ENCODE assay signal across 28 cellular contexts in genomic region chr11:34464591-34465036, GRCh38. TPM values are rescaled to one million over a fixed set of nuclear protein-coding genes. Genes with fewer than 3 reads are reported as not detected.
DNase-seq lines count a peak whose midpoint lies in the region; ATAC-seq and TF ChIP-seq lines count a peak whose summit lies in the region.
"Had no signal": no experiment of that assay in that cellular context is flagged by ENCODE, and none has a peak within 500 bp of the region (broad histone marks: within the 10 kb centered on the region; RNA-seq: fewer than 3 reads in every experiment).

No MANE protein-coding gene starts in this region.

- intact Hi-C loops in CD14-positive monocyte (cut with micrococcal nuclease): loop anchor here (5.0 to 10.0 kb wide), 3 partner anchors 107 to 292 kb away; partner anchors contain the start of gene ABTB2 (in 1 of the 2)
- intact Hi-C loops in Calu3 (cut with micrococcal nuclease; ENCODE audit: unreplicated experiment): no loop called here

- CTCF ChIA-PET in Calu3 (lab: Charles Lee): interaction anchor here (0.6 to 1.4 kb wide), 2 partner anchors 98 to 104 kb away, joined by 3 to 5 read pairs; no protein-coding TSS in a partner anchor

- no TSS peak for BruUV-seq in Calu3 (replicated peaks; lab: Mats Ljungman, UMichigan)

- no peak for ATAC-seq in GM19463 (IDR thresholded peaks at IDR 0.05; ENCODE audit: unreplicated experiment)
- ATAC-seq: activated CD4-positive, alpha-beta T cell treated with anti-CD3 and anti-CD28 coated beads for 36 hours had no signal

- TF ChIP-seq CTCF in CD14-positive monocyte (IDR thresholded peaks at IDR 0.05): no peak
- no peak for TF ChIP-seq CTCF in Calu3 (IDR thresholded peaks at IDR 0.05; ENCODE audit: unreplicated experiment)

- H3K27me3 Mint-ChIP-seq in CD14-positive monocyte (ENCODE audit: low read depth in 3 of 3) (no peaks in the 10 kb centered on the region), Calu3 (ENCODE audit: unreplicated experiment) (no peaks in the 10 kb centered on the region)
- H3K27me3 Mint-ChIP-seq: activated CD4-positive, alpha-beta T cell treated with anti-CD3 and anti-CD28 coated beads for 36 hours; central memory CD8-positive, alpha-beta T cell; naive B cell had no signal

- H3K36me3 Mint-ChIP-seq in CD14-positive monocyte (peaks cover 80 to 92% of the 10 kb centered on the region in 2 donors), Calu3 (ENCODE audit: insufficient read depth, unreplicated experiment) (peaks cover 15% of the 10 kb centered on the region)

- no peak overlapping the region for H3K4me3 ChIP-seq in Jurkat, Clone E6-1 (ENCODE audit: low read length)
- H3K4me3 ChIP-seq: esophagus muscularis mucosa, uterus had no signal

- H3K4me3 Mint-ChIP-seq in CD14-positive monocyte: no peak overlapping the region
- H3K4me3 Mint-ChIP-seq in Calu3 (ENCODE audit: low read depth, unreplicated experiment): no peak overlapping the region
- H3K4me3 Mint-ChIP-seq: activated CD4-positive, alpha-beta T cell treated with anti-CD3 and anti-CD28 coated beads for 36 hours; central memory CD8-positive, alpha-beta T cell; HFFc6; immature natural killer cell; naive B cell had no signal

- H3K27ac Mint-ChIP-seq in CD14-positive monocyte (peak overlapping the region in 6 of 7 donors; percentile 47 to 86 (median 59)), Calu3 (ENCODE audit: unreplicated experiment) (no peak overlapping the region)
- H3K27ac Mint-ChIP-seq: activated CD4-positive, alpha-beta T cell treated with anti-CD3 and anti-CD28 coated beads for 36 hours; HFFc6; immature natural killer cell had no signal

- H3K9me3 Mint-ChIP-seq in CD14-positive monocyte: peaks cover 3 to 12% (median 11%) of the 10 kb centered on the region in 7 donors
- peaks cover 4% of the 10 kb centered on the region for H3K9me3 Mint-ChIP-seq in Calu3 (ENCODE audit: low read depth, unreplicated experiment)

- peaks cover 7% of the 10 kb centered on the region for H3K4me1 Mint-ChIP-seq in CD14-positive monocyte
- peaks cover 18% of the 10 kb centered on the region for H3K4me1 Mint-ChIP-seq in Calu3 (ENCODE audit: low read depth, unreplicated experiment)
- H3K4me1 Mint-ChIP-seq: central memory CD8-positive, alpha-beta T cell; immature natural killer cell; naive B cell had no signal

- no peak for DNase-seq in CD14-positive monocyte (ENCODE audit: low spot score)
- peak; percentile 39 for DNase-seq in Jurkat, Clone E6-1 (ENCODE audit: low read depth, low spot score)
- DNase-seq in SIG-M5 treated with dmso at 0.1 percent for 504 hours (lab: John Stamatoyannopoulos, UW; ENCODE audit: unreplicated experiment): peak; percentile 39
- DNase-seq in inferior parietal cortex (ENCODE audit: extremely low spot score): peak; percentile 25
- no peak for DNase-seq in Calu3
- no peak for DNase-seq in dedifferentiated amniotic fluid mesenchymal stem cell (ENCODE audit: extremely low spot score)
- DNase-seq in activated CD8-positive, alpha-beta memory T cell treated with anti-CD3 and anti-CD28 coated beads for 24 hours: no peak
- DNase-seq: activated CD4-positive, alpha-beta T cell treated with anti-CD3 and anti-CD28 coated beads for 36 hours; activated effector memory CD4-positive, alpha-beta T cell treated with anti-CD3 and anti-CD28 coated beads, Interleukin-2, amount 50 U/mL, for 16 hours; Caco-2; effector CD4-positive, alpha-beta T cell; HFFc6; immature natural killer cell; mammary epithelial cell; naive B cell; NCI-H187; NK-92 treated with Interleukin-12 subunit alpha and Interleukin-12 subunit beta, amount 100 ng/mL, for 24 hours; SHP77 treated with DMSO at 0.1 percent for 48 hours; stimulated activated CD4-positive, alpha-beta T cell treated with anti-CD3 and anti-CD28 coated beads, Interleukin-4, amount 100 ng/mL, for 1 hour; T-helper 9 cell; uterus had no signal

RNA-seq across cellular contexts. Expression of gene CAT, which starts 25.9 kb away (rescaled TPM):
- 100 to 1,000 TPM; 429 to 432 TPM for polyA plus RNA-seq in CD14-positive monocyte
- polyA plus RNA-seq in Jurkat, Clone E6-1 (2012; ENCODE audit: insufficient read depth, insufficient read length): 64.0 TPM
- total RNA-seq in Calu3 (2022): 50.8 and 54.5 TPM in 2 replicates

RNA-seq across cellular contexts. Expression of gene ELF5, which starts 49.0 kb away (rescaled TPM):
- not detected for polyA plus RNA-seq in CD14-positive monocyte
- polyA plus RNA-seq in Jurkat, Clone E6-1 (2012; ENCODE audit: insufficient read depth, insufficient read length): not detected
- total RNA-seq in Calu3 (2022): not detected in 2 replicates
- total RNA-seq: activated CD4-positive, alpha-beta T cell treated with anti-CD3 and anti-CD28 coated beads for 36 hours; esophagus muscularis mucosa; HFFc6; HT1080; skeletal muscle tissue; subcutaneous adipose tissue; uterus had no signal
- polyA plus RNA-seq: AG04450, immature natural killer cell, mammary epithelial cell had no signal

Comparison
In these comparisons a context has a peak if more than half of its experiments do, and no peak if none do; other contexts are left out.
1. DNase-seq: peak in Jurkat, Clone E6-1 (single experiment), SIG-M5 treated with dmso at 0.1 percent for 504 hours (single experiment) and inferior parietal cortex (single experiment); none in CD14-positive monocyte (single experiment), Calu3 (single experiment), dedifferentiated amniotic fluid mesenchymal stem cell (single experiment) and activated CD8-positive, alpha-beta memory T cell treated with anti-CD3 and anti-CD28 coated beads for 24 hours (single experiment).